Comparison of ENCODE assay signal across 19 cellular contexts in genomic region chr3:103169289-103169688, GRCh38.
"Had no signal": no experiment of that assay in that cellular context is flagged by ENCODE, and none has a peak within 500 bp of the region (broad histone marks: within the 10 kb centered on the region; RNA-seq: fewer than 3 reads in every experiment).

No MANE protein-coding gene starts in this region.

- H3K27me3 Mint-ChIP-seq: activated naive CD8-positive, alpha-beta T cell treated with anti-CD3 and anti-CD28 coated beads, Interleukin-2, amount 50 U/mL, for 24 hours; stimulated activated naive B cell treated with anti-CD40 and anti-IgM and Interleukin-4, amounts not matched to agents 10 μg/mL and 1 μg/mL and 100 μg/mL, for 72 hours had no signal

- H3K36me3 Mint-ChIP-seq: stimulated activated naive B cell treated with anti-CD40 and anti-IgM and Interleukin-4, amounts not matched to agents 10 μg/mL and 1 μg/mL and 100 μg/mL, for 72 hours had no signal

- H3K27ac ChIP-seq: ascending aorta, esophagus squamous epithelium, hepatocyte, sigmoid colon had no signal

- H3K4me3 ChIP-seq: ascending aorta, esophagus squamous epithelium, hepatocyte, lung, sigmoid colon had no signal

- H3K9me3 ChIP-seq: sigmoid colon had no signal

- DNase-seq: activated CD4-positive, alpha-beta T cell treated with anti-CD3 and anti-CD28 coated beads, Interleukin-2, amount 50 U/mL, for 1 hour; activated CD8-positive, alpha-beta memory T cell treated with anti-CD3 and anti-CD28 coated beads, Interleukin-2, amount 50 U/mL, for 4 hours; activated naive CD4-positive, alpha-beta T cell treated with anti-CD3 and anti-CD28 coated beads for 36 hours; activated naive CD8-positive, alpha-beta T cell treated with anti-CD3 and anti-CD28 coated beads, Interleukin-2, amount 50 U/mL, for 24 hours; activated T-cell treated with anti-CD3 and anti-CD28 coated beads, Interleukin-2, amount 50 U/mL, for 4 hours; dermis blood vessel endothelial cell; effector memory CD4-positive, alpha-beta T cell; esophagus squamous epithelium; islet precursor cell; midbrain; sigmoid colon; stimulated activated naive B cell treated with anti-CD40 and anti-IgM and Interleukin-4, amounts not matched to agents 10 μg/mL and 1 μg/mL and 100 μg/mL, for 72 hours; SW 1271; T-helper 2 cell had no signal

- H3K4me2 ChIP-seq: hepatocyte had no signal

- H3K4me1 ChIP-seq: ascending aorta, esophagus squamous epithelium, sigmoid colon had no signal

- H2AFZ ChIP-seq: hepatocyte had no signal

- H3K4me3 Mint-ChIP-seq: activated naive CD4-positive, alpha-beta T cell treated with anti-CD3 and anti-CD28 coated beads for 36 hours; activated naive CD8-positive, alpha-beta T cell treated with anti-CD3 and anti-CD28 coated beads, Interleukin-2, amount 50 U/mL, for 24 hours; activated T-cell treated with anti-CD3 and anti-CD28 coated beads, Interleukin-2, amount 50 U/mL, for 4 hours; nephron; stimulated activated naive B cell treated with anti-CD40 and anti-IgM and Interleukin-4, amounts not matched to agents 10 μg/mL and 1 μg/mL and 100 μg/mL, for 72 hours had no signal

- H3K9me3 Mint-ChIP-seq: activated naive CD4-positive, alpha-beta T cell treated with anti-CD3 and anti-CD28 coated beads for 36 hours; nephron had no signal

- H3K79me2 ChIP-seq: hepatocyte had no signal

- H3K27me3 ChIP-seq: ascending aorta, esophagus squamous epithelium, hepatocyte, sigmoid colon had no signal

- H3K36me3 ChIP-seq: ascending aorta, esophagus squamous epithelium, sigmoid colon had no signal

- H3K4me1 Mint-ChIP-seq: activated naive CD8-positive, alpha-beta T cell treated with anti-CD3 and anti-CD28 coated beads, Interleukin-2, amount 50 U/mL, for 24 hours; nephron; stimulated activated naive B cell treated with anti-CD40 and anti-IgM and Interleukin-4, amounts not matched to agents 10 μg/mL and 1 μg/mL and 100 μg/mL, for 72 hours had no signal

- H3K27ac Mint-ChIP-seq: activated naive CD4-positive, alpha-beta T cell treated with anti-CD3 and anti-CD28 coated beads for 36 hours; activated naive CD8-positive, alpha-beta T cell treated with anti-CD3 and anti-CD28 coated beads, Interleukin-2, amount 50 U/mL, for 24 hours; nephron; stimulated activated naive B cell treated with anti-CD40 and anti-IgM and Interleukin-4, amounts not matched to agents 10 μg/mL and 1 μg/mL and 100 μg/mL, for 72 hours had no signal

- FAIRE-seq: endothelial cell of umbilical vein had no signal
